ENCODE assay signal across 16 cellular contexts in the genomic region with DNA sequence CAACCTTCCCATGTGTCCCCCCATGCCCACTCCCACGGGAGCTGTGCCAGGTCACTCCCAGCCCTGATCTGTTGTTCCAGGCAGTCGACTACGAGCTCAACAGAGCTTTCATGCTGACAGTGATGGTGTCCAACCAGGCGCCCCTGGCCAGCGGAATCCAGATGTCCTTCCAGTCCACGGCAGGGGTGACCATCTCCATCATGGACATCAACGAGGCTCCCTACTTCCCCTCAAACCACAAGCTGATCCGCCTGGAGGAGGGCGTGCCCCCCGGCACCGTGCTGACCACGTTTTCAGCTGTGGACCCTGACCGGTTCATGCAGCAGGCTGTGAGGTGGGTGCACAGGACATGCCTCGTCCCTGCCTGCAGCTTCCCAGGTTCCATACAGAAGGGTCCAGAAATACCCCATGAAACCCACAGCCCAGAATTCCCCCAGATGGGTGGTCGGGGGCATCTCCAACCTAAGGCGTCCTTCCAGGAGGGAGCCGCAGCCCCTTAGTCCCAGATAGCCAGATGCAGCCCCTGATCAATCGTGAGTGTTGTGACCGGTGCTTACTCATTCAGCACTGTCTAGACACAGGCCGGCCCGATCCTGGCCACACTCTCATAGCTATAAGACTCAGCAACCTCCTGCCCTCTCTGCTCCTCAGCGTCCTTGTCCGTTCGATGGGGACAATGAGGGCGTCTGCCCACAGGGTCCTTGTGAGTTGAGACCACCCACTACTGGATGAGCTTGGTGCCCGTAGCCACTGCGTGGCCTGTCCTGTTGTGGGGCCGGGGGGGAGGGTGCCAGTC.
"Had no signal": no experiment of that assay in that cellular context is flagged by ENCODE, and none has a peak within 500 bp of the region (broad histone marks: within the 10 kb centered on the region; RNA-seq: fewer than 3 reads in every experiment).

No MANE protein-coding gene starts in this region.

- H3K9me3 Mint-ChIP-seq: activated CD4-positive, alpha-beta memory T cell treated with anti-CD3 and anti-CD28 coated beads for 36 hours; activated T-helper 17 cell treated with anti-CD3 and anti-CD28 coated beads, Interleukin-2, amount 50 U/mL, for 72 hours had no signal

- H3K27ac ChIP-seq: brain microvascular endothelial cell, colonic mucosa, heart left ventricle, thyroid gland had no signal

- H3K9me3 ChIP-seq: colonic mucosa, heart left ventricle, thyroid gland had no signal

- ATAC-seq: activated T-helper 17 cell treated with anti-CD3 and anti-CD28 coated beads, Interleukin-2, amount 50 U/mL, for 72 hours; heart left ventricle; natural killer cell had no signal

- H3K36me3 ChIP-seq: brain microvascular endothelial cell, colonic mucosa, heart left ventricle, thyroid gland had no signal

- H3K4me1 ChIP-seq: colonic mucosa, heart left ventricle, thyroid gland had no signal

- H3K27me3 Mint-ChIP-seq: activated CD4-positive, alpha-beta memory T cell treated with anti-CD3 and anti-CD28 coated beads for 36 hours; activated T-helper 17 cell treated with anti-CD3 and anti-CD28 coated beads, Interleukin-2, amount 50 U/mL, for 72 hours had no signal

- DNase-seq: activated CD4-positive, alpha-beta memory T cell treated with anti-CD3 and anti-CD28 coated beads for 36 hours; activated naive CD4-positive, alpha-beta T cell; activated T-cell treated with anti-CD3 and anti-CD28 coated beads for 4 hours; brain microvascular endothelial cell; central memory CD4-positive, alpha-beta T cell; colonic mucosa; erythroblast; natural killer cell; stimulated activated CD4-positive, alpha-beta T cell treated with anti-CD3 and anti-CD28 coated beads, Interleukin-12 subunit alpha, Interleukin-12 subunit beta, amount 100 ng/mL, for 4 hours; stimulated activated CD4-positive, alpha-beta T cell treated with anti-CD3 and anti-CD28 coated beads, Interleukin-1b, Interleukin-23, amount 100 ng/mL, for 48 hours; stimulated activated naive CD4-positive, alpha-beta T cell treated with Interleukin-2 at 50 U/mL for 16 hours; thyroid gland had no signal

- H3K4me3 Mint-ChIP-seq: activated CD4-positive, alpha-beta memory T cell treated with anti-CD3 and anti-CD28 coated beads for 36 hours; activated T-helper 17 cell treated with anti-CD3 and anti-CD28 coated beads, Interleukin-2, amount 50 U/mL, for 72 hours; natural killer cell had no signal

- H3K4me1 Mint-ChIP-seq: activated T-helper 17 cell treated with anti-CD3 and anti-CD28 coated beads, Interleukin-2, amount 50 U/mL, for 72 hours; natural killer cell had no signal

- FAIRE-seq: endometrium, frontal cortex had no signal

- H3K4me3 ChIP-seq: colonic mucosa, heart left ventricle, thyroid gland had no signal

- H3K36me3 Mint-ChIP-seq: activated CD4-positive, alpha-beta memory T cell treated with anti-CD3 and anti-CD28 coated beads for 36 hours; natural killer cell had no signal

- H3K27ac Mint-ChIP-seq: activated CD4-positive, alpha-beta memory T cell treated with anti-CD3 and anti-CD28 coated beads for 36 hours; activated T-helper 17 cell treated with anti-CD3 and anti-CD28 coated beads, Interleukin-2, amount 50 U/mL, for 72 hours; natural killer cell had no signal
